ENCODE assay signal across 18 cellular contexts in genomic region chr13:84951128-84951527, GRCh38.
"Had no signal": no experiment of that assay in that cellular context is flagged by ENCODE, and none has a peak within 500 bp of the region (broad histone marks: within the 10 kb centered on the region; RNA-seq: fewer than 3 reads in every experiment).

No MANE protein-coding gene starts in this region.

- H3K9me3 ChIP-seq: gastrocnemius medialis, neutrophil, psoas muscle, right lobe of liver, tibial artery, upper lobe of left lung, uterus had no signal

- H3K9me3 Mint-ChIP-seq: stimulated activated naive CD8-positive, alpha-beta T cell treated with anti-CD3 and anti-CD28 coated beads, Interleukin-15, Interleukin-2, amounts not matched to agents 100 ng/mL and 50 ng/mL, for 24 hours had no signal

- H3K4me3 Mint-ChIP-seq: effector memory CD8-positive, alpha-beta T cell; naive thymus-derived CD8-positive, alpha-beta T cell; stimulated activated effector memory CD8-positive, alpha-beta T cell treated with anti-CD3 and anti-CD28 coated beads, Interleukin-12 subunit alpha, Interleukin-12 subunit beta, amount 100 ng/mL, for 72 hours; stimulated activated naive CD8-positive, alpha-beta T cell treated with anti-CD3 and anti-CD28 coated beads, Interleukin-15, Interleukin-2, amounts not matched to agents 100 ng/mL and 50 ng/mL, for 24 hours had no signal

- H3K36me3 ChIP-seq: gastrocnemius medialis, heart right ventricle, neutrophil, right lobe of liver, tibial artery, upper lobe of left lung, uterus had no signal

- H3K27me3 ChIP-seq: gastrocnemius medialis, heart right ventricle, neutrophil, right lobe of liver, tibial artery, upper lobe of left lung, uterus had no signal

- ATAC-seq: effector memory CD8-positive, alpha-beta T cell; gastrocnemius medialis; heart right ventricle; left lobe of liver; mucosa of descending colon; naive thymus-derived CD8-positive, alpha-beta T cell; psoas muscle; right lobe of liver; stimulated activated effector memory CD8-positive, alpha-beta T cell treated with anti-CD3 and anti-CD28 coated beads, Interleukin-12 subunit alpha, Interleukin-12 subunit beta, amount 100 ng/mL, for 72 hours had no signal

- H3K4me1 Mint-ChIP-seq: naive thymus-derived CD8-positive, alpha-beta T cell; stimulated activated effector memory CD8-positive, alpha-beta T cell treated with anti-CD3 and anti-CD28 coated beads, Interleukin-12 subunit alpha, Interleukin-12 subunit beta, amount 100 ng/mL, for 72 hours had no signal

- H3K4me3 ChIP-seq: gastrocnemius medialis, heart right ventricle, mucosa of descending colon, psoas muscle, right lobe of liver, tibial artery, upper lobe of left lung, uterus had no signal

- H3K27ac ChIP-seq: gastrocnemius medialis, heart right ventricle, neutrophil, psoas muscle, right lobe of liver, tibial artery, upper lobe of left lung, uterus had no signal

- H3K4me1 ChIP-seq: gastrocnemius medialis, heart right ventricle, psoas muscle, right lobe of liver, tibial artery, upper lobe of left lung, uterus had no signal

- H3K27me3 Mint-ChIP-seq: effector memory CD8-positive, alpha-beta T cell; naive thymus-derived CD8-positive, alpha-beta T cell; stimulated activated naive CD8-positive, alpha-beta T cell treated with anti-CD3 and anti-CD28 coated beads, Interleukin-15, Interleukin-2, amounts not matched to agents 100 ng/mL and 50 ng/mL, for 24 hours had no signal

- H3K36me3 Mint-ChIP-seq: naive thymus-derived CD8-positive, alpha-beta T cell; stimulated activated effector memory CD8-positive, alpha-beta T cell treated with anti-CD3 and anti-CD28 coated beads, Interleukin-12 subunit alpha, Interleukin-12 subunit beta, amount 100 ng/mL, for 72 hours had no signal

- DNase-seq: effector memory CD8-positive, alpha-beta T cell; gastrocnemius medialis; heart right ventricle; hypothalamus; mucosa of descending colon; naive thymus-derived CD8-positive, alpha-beta T cell; psoas muscle; retina; right lobe of liver; stimulated activated CD4-positive, alpha-beta T cell treated with anti-CD3 and anti-CD28 coated beads, Interleukin-4, amount 100 ng/mL, for 1 hour; stimulated activated CD8-positive, alpha-beta memory T cell treated with anti-CD3 and anti-CD28 coated beads, Interleukin-4, amount 100 ng/mL, for 48 hours; tibial artery; upper lobe of left lung; uterus had no signal
